Comparison of ENCODE assay signal across 8 cellular contexts in genomic region chr1:234961468-234962339, GRCh38.
DNase-seq lines count a peak whose midpoint lies in the region; ATAC-seq and TF ChIP-seq lines count a peak whose summit lies in the region.

No MANE protein-coding gene starts in this region.

- TF ChIP-seq CTCF in GM13977 (IDR thresholded peaks at IDR 0.05; ENCODE audit: extremely low read depth, insufficient read depth, missing control alignments), result no peak

- no peaks in the 10 kb centered on the region for H3K27me3 ChIP-seq in stomach smooth muscle (ENCODE audit: control insufficient read depth in 1 of 2, insufficient read depth in 2 of 2, low read length in 2 of 2)

- H3K27ac ChIP-seq in stomach smooth muscle (ENCODE audit: low read length), result peak overlapping the region; percentile 89

- H3K9me3 ChIP-seq in stomach smooth muscle (ENCODE audit: control insufficient read depth in 2 of 2, low read length in 2 of 2), result no peaks in the 10 kb centered on the region

- no peaks in the 10 kb centered on the region for H3K27me3 Mint-ChIP-seq in activated T-helper 2 cell treated with anti-CD3 and anti-CD28 coated beads, Interferon-gamma antibody, Interleukin-2, Interleukin-4, amounts not matched to agents 10 μg/mL and 5 μg/mL and 100 μg/mL, durations not matched to agents 14 hours and 24 hours and 36 hours (ENCODE audit: low read depth)

- H3K4me1 ChIP-seq in stomach smooth muscle (ENCODE audit: control insufficient read depth, insufficient read depth, low read length), result peaks cover 67% of the 10 kb centered on the region

- peaks cover 29% of the 10 kb centered on the region for H3K36me3 Mint-ChIP-seq in activated T-helper 2 cell treated with anti-CD3 and anti-CD28 coated beads, Interferon-gamma antibody, Interleukin-2, Interleukin-4, amounts not matched to agents 10 μg/mL and 5 μg/mL and 100 μg/mL, durations not matched to agents 14 hours and 24 hours and 36 hours (ENCODE audit: low read depth)

- no peaks in the 10 kb centered on the region for H3K9me3 Mint-ChIP-seq in activated T-helper 2 cell treated with anti-CD3 and anti-CD28 coated beads, Interferon-gamma antibody, Interleukin-2, Interleukin-4, amounts not matched to agents 10 μg/mL and 5 μg/mL and 100 μg/mL, durations not matched to agents 14 hours and 24 hours and 36 hours

- intact Hi-C loops in activated T-helper 2 cell treated with anti-CD3 and anti-CD28 coated beads, Interferon-gamma antibody, Interleukin-2, Interleukin-4, amounts not matched to agents 10 μg/mL and 5 μg/mL and 100 μg/mL, durations not matched to agents 14 hours and 24 hours and 36 hours (cut with micrococcal nuclease), result loop anchor here (1.0 to 2.0 kb wide), 6 partner anchors 21 to 361 kb away; no protein-coding TSS in a partner anchor

- H3K4me3 Mint-ChIP-seq in activated T-helper 2 cell treated with anti-CD3 and anti-CD28 coated beads, Interferon-gamma antibody, Interleukin-2, Interleukin-4, amounts not matched to agents 10 μg/mL and 5 μg/mL and 100 μg/mL, durations not matched to agents 14 hours and 24 hours and 36 hours (ENCODE audit: low read depth), result peak overlapping the region; percentile 62

- peak overlapping the region in 1 of 2 donors; percentile 59 for H3K4me3 ChIP-seq in stomach smooth muscle (ENCODE audit: low read length in 2 of 2)

- DNase-seq in GM13977 (ENCODE audit: low spot score), result peak; percentile 67
- no peak for DNase-seq in activated T-helper 2 cell treated with anti-CD3 and anti-CD28 coated beads, Interferon-gamma antibody, Interleukin-2, Interleukin-4, amounts not matched to agents 10 μg/mL and 5 μg/mL and 100 μg/mL, durations not matched to agents 14 hours and 24 hours and 36 hours (ENCODE audit: low spot score)
- DNase-seq in iris pigment epithelial cell (ENCODE audit: low read depth), result peak; percentile 96
- DNase-seq in GM19238 (ENCODE audit: insufficient read length, low spot score), result no peak
- DNase-seq in NCI-H1694 (lab: John Stamatoyannopoulos, UW), result no peak

- no peaks in the 10 kb centered on the region for H3K36me3 ChIP-seq in stomach smooth muscle (ENCODE audit: control insufficient read depth in 2 of 2, insufficient read depth in 2 of 2, low read length in 2 of 2)

- H3K9ac ChIP-seq in stomach smooth muscle (ENCODE audit: low read length in 2 of 2), result peak overlapping the region; percentile 20 to 69

- H3K4me1 Mint-ChIP-seq in activated T-helper 2 cell treated with anti-CD3 and anti-CD28 coated beads, Interferon-gamma antibody, Interleukin-2, Interleukin-4, amounts not matched to agents 10 μg/mL and 5 μg/mL and 100 μg/mL, durations not matched to agents 14 hours and 24 hours and 36 hours (ENCODE audit: low read depth), result peaks cover 82% of the 10 kb centered on the region

- peak overlapping the region; percentile 93 for H3K27ac Mint-ChIP-seq in activated T-helper 2 cell treated with anti-CD3 and anti-CD28 coated beads, Interferon-gamma antibody, Interleukin-2, Interleukin-4, amounts not matched to agents 10 μg/mL and 5 μg/mL and 100 μg/mL, durations not matched to agents 14 hours and 24 hours and 36 hours

- ATAC-seq in HG03565 (IDR thresholded peaks at IDR 0.05; ENCODE audit: unreplicated experiment), result peak; percentile 11
- ATAC-seq in HG03139 (IDR thresholded peaks at IDR 0.05; ENCODE audit: unreplicated experiment), result no peak

- in situ Hi-C loops in GM13977 (cut with MboI; ENCODE audit: low pct_unique_long_range_greater_than_20kb, low sequenced_read_pairs, unreplicated experiment), result no loop called here

Comparison
In these comparisons a context has a peak if more than half of its experiments do, and no peak if none do; other contexts are left out.
1. DNase-seq: peak in GM13977 (single experiment) and iris pigment epithelial cell (single experiment); none in activated T-helper 2 cell treated with anti-CD3 and anti-CD28 coated beads, Interferon-gamma antibody, Interleukin-2, Interleukin-4, amounts not matched to agents 10 μg/mL and 5 μg/mL and 100 μg/mL, durations not matched to agents 14 hours and 24 hours and 36 hours (single experiment), GM19238 (single experiment) and NCI-H1694 (single experiment).